In genomic region chr20:62243106-62243505, GRCh38 we compare ENCODE assay signal across 19 cellular contexts. TPM values are rescaled to one million over a fixed set of nuclear protein-coding genes. Genes with fewer than 3 reads are reported as not detected.
"Had no signal": no experiment of that assay in that cellular context is flagged by ENCODE, and none has a peak within 500 bp of the region (broad histone marks: within the 10 kb centered on the region; RNA-seq: fewer than 3 reads in every experiment).

No MANE protein-coding gene starts in this region.

- H3K9me3 ChIP-seq: prostate gland, testis had no signal

- H3K27me3 Mint-ChIP-seq: activated CD4-positive, alpha-beta T cell treated with anti-CD3 and anti-CD28 coated beads for 36 hours; activated naive CD8-positive, alpha-beta T cell treated with anti-CD3 and anti-CD28 coated beads, Interleukin-2, amount 50 U/mL, for 24 hours; naive B cell had no signal

- H3K9me3 Mint-ChIP-seq: activated naive CD8-positive, alpha-beta T cell treated with anti-CD3 and anti-CD28 coated beads, Interleukin-2, amount 50 U/mL, for 24 hours; activated T-helper 1 cell treated with anti-CD3 and anti-CD28 coated beads, Interleukin-12 subunit alpha, Interleukin-12 subunit beta, Interleukin-2, Interleukin-4 antibody, amounts not matched to agents 30 ng/mL and 10 ng/mL and 1 ng/mL, durations not matched to agents 14 hours and 24 hours and 36 hours; naive B cell had no signal

- H3K27ac ChIP-seq: prostate gland, testis had no signal

- H3K27me3 ChIP-seq: testis had no signal

- H3K4me3 ChIP-seq: prostate gland, testis had no signal

- DNase-seq: activated CD4-positive, alpha-beta T cell treated with anti-CD3 and anti-CD28 coated beads for 36 hours; activated CD8-positive, alpha-beta memory T cell treated with anti-CD3 and anti-CD28 coated beads, Interleukin-2, amount 50 U/mL, for 48 hours; activated CD8-positive, alpha-beta T cell treated with anti-CD3 and anti-CD28 coated beads, Interleukin-2, amount 10 ng/mL, durations not matched to agents 7 days and 5 days; activated naive CD4-positive, alpha-beta T cell treated with Interleukin-2 at 50 U/mL for 16 hours; activated naive CD8-positive, alpha-beta T cell treated with anti-CD3 and anti-CD28 coated beads, Interleukin-2, amount 50 U/mL, for 24 hours; caudate nucleus; cortex of kidney; effector CD8-positive, alpha-beta T cell; hypothalamus; left cardiac atrium; naive B cell; occipital lobe; stimulated activated CD4-positive, alpha-beta T cell treated with anti-CD3 and anti-CD28 coated beads, Interleukin-2, amount 100 ng/mL, for 48 hours; stimulated activated naive CD8-positive, alpha-beta T cell treated with anti-CD3 and anti-CD28 coated beads, Interleukin-15, Interleukin-2, amounts not matched to agents 100 U/mL and 50 U/mL, for 24 hours; T-helper 9 cell; testis had no signal

- ATAC-seq: activated CD4-positive, alpha-beta T cell treated with anti-CD3 and anti-CD28 coated beads for 36 hours; activated CD8-positive, alpha-beta T cell treated with anti-CD3 and anti-CD28 coated beads, Interleukin-2, amount 10 ng/mL, durations not matched to agents 7 days and 5 days; activated naive CD8-positive, alpha-beta T cell treated with anti-CD3 and anti-CD28 coated beads, Interleukin-2, amount 50 U/mL, for 24 hours; left cardiac atrium; stimulated activated naive CD8-positive, alpha-beta T cell treated with anti-CD3 and anti-CD28 coated beads, Interleukin-15, Interleukin-2, amounts not matched to agents 100 U/mL and 50 U/mL, for 24 hours had no signal

- H3K27ac Mint-ChIP-seq: activated CD8-positive, alpha-beta T cell treated with anti-CD3 and anti-CD28 coated beads, Interleukin-2, amount 10 ng/mL, durations not matched to agents 7 days and 5 days; activated naive CD8-positive, alpha-beta T cell treated with anti-CD3 and anti-CD28 coated beads, Interleukin-2, amount 50 U/mL, for 24 hours; activated T-helper 1 cell treated with anti-CD3 and anti-CD28 coated beads, Interleukin-12 subunit alpha, Interleukin-12 subunit beta, Interleukin-2, Interleukin-4 antibody, amounts not matched to agents 30 ng/mL and 10 ng/mL and 1 ng/mL, durations not matched to agents 14 hours and 24 hours and 36 hours; naive B cell had no signal

- H3K4me3 Mint-ChIP-seq: activated CD4-positive, alpha-beta T cell treated with anti-CD3 and anti-CD28 coated beads for 36 hours; activated CD8-positive, alpha-beta T cell treated with anti-CD3 and anti-CD28 coated beads, Interleukin-2, amount 10 ng/mL, durations not matched to agents 7 days and 5 days; activated naive CD8-positive, alpha-beta T cell treated with anti-CD3 and anti-CD28 coated beads, Interleukin-2, amount 50 U/mL, for 24 hours; activated T-helper 1 cell treated with anti-CD3 and anti-CD28 coated beads, Interleukin-12 subunit alpha, Interleukin-12 subunit beta, Interleukin-2, Interleukin-4 antibody, amounts not matched to agents 30 ng/mL and 10 ng/mL and 1 ng/mL, durations not matched to agents 14 hours and 24 hours and 36 hours had no signal

- H3K36me3 ChIP-seq: prostate gland had no signal

RNA-seq across cellular contexts. Expression of gene HRH3, which starts 23.0 kb away (rescaled TPM):
- total RNA-seq: activated CD4-positive, alpha-beta T cell treated with anti-CD3 and anti-CD28 coated beads for 36 hours; activated CD8-positive, alpha-beta T cell treated with anti-CD3 and anti-CD28 coated beads, Interleukin-2, amount 10 ng/mL, durations not matched to agents 7 days and 5 days; activated T-helper 1 cell treated with anti-CD3 and anti-CD28 coated beads, Interleukin-12 subunit alpha, Interleukin-12 subunit beta, Interleukin-2, Interleukin-4 antibody, amounts not matched to agents 30 ng/mL and 10 ng/mL and 1 ng/mL, durations not matched to agents 14 hours and 24 hours and 36 hours; left cardiac atrium; lung microvascular endothelial cell had no signal
